Comparison of ENCODE assay signal across 8 cellular contexts in the genomic region with DNA sequence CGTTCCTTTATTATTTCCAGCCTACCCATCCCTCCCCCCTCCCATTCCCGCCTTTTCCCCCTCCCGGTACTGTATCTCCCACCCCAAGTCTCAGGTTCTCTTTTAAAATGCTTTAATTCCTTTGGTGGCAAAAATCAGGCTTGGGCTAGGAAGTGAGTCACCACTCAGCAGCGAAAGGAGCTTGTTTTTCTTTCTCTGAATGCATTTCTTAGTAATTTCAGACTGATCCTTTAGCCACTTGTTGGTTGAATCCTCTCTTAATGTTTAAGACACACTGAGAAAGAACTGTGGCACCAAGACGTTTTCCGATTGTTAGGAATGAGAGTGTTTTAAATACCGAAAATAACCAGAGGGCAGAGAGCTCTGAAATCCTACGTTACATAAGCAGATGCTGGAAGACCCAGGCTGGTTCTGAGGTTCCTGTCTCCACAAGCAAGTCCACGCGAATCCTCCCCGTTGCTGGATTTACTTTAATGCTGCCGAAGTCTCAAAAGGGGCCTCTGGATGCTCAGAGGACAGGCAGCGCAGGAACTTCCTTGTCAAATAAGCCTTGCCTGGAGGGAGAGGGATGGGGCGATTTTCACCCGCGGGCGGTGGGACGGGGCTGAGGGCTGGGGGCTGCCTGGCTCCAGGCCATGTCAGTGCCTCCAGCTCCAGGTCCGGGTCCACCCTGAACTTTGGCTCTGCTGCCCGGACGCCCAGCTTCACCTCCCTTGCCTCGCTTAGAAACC. TPM values are rescaled to one million over a fixed set of nuclear protein-coding genes. Genes with fewer than 3 reads are reported as not detected.
A peak's percentile ranks its signal among the peaks of the same experiment; 100 is the strongest.
DNase-seq lines count a peak whose midpoint lies in the region; ATAC-seq and TF ChIP-seq lines count a peak whose summit lies in the region.

No MANE protein-coding gene starts in this region.

- H3K4me1 ChIP-seq in lower lobe of right lung (peaks cover 23% of the 10 kb centered on the region), upper lobe of left lung (peaks cover 0 to 26% (median 5%) of the 10 kb centered on the region in 4 donors), BE2C (no peaks in the 10 kb centered on the region)

- peak overlapping the region; percentile 81 for H3K27ac ChIP-seq in lower lobe of right lung
- peak overlapping the region; percentile 67 to 81 (median 80) for H3K27ac ChIP-seq in upper lobe of left lung

- H3K4me3 ChIP-seq in choroid plexus epithelial cell (ENCODE audit: low read depth, low read length) (peak overlapping the region; percentile 88), lower lobe of right lung (peak overlapping the region; percentile 62), upper lobe of left lung (peak overlapping the region; percentile 19 to 56 (median 48)), BE2C (ENCODE audit: low read depth, low read length) (no peak overlapping the region)

- TF ChIP-seq POLR2A in upper lobe of left lung (IDR thresholded peaks at IDR 0.05) = no peak

- WGBS in upper lobe of left lung, 2 donors = 2 to 3% methylated on average over 21 of the region's 22 CpGs

- DNase-seq in A172 (ENCODE audit: low spot score) = peak; percentile 83
- DNase-seq in HS-5 (ENCODE audit: low read depth) = peak; percentile 82
- peak; percentile 89 for DNase-seq in choroid plexus epithelial cell (ENCODE audit: low read depth)
- DNase-seq in lower lobe of right lung = no peak
- peak; percentile 27 to 69 for DNase-seq in upper lobe of left lung
- no peak for DNase-seq in NCI-H1105 (lab: John Stamatoyannopoulos, UW)
- no peak for DNase-seq in BE2C

- TF ChIP-seq CTCF in choroid plexus epithelial cell (conservative IDR thresholded peaks at IDR 0.05; ENCODE audit: low read depth, low read length) (no peak), lower lobe of right lung (IDR thresholded peaks at IDR 0.05) (no peak), upper lobe of left lung (IDR thresholded peaks at IDR 0.05) (no peak), BE2C (IDR thresholded peaks at IDR 0.05; ENCODE audit: low read depth, low read length) (no peak)

- H3K9me3 ChIP-seq in lower lobe of right lung = no peaks in the 10 kb centered on the region
- no peaks in the 10 kb centered on the region for H3K9me3 ChIP-seq in upper lobe of left lung
- no peaks in the 10 kb centered on the region for H3K9me3 ChIP-seq in BE2C

- no peaks in the 10 kb centered on the region for H3K36me3 ChIP-seq in lower lobe of right lung
- H3K36me3 ChIP-seq in upper lobe of left lung = no peaks in the 10 kb centered on the region
- no peaks in the 10 kb centered on the region for H3K36me3 ChIP-seq in BE2C

- peaks cover 7% of the 10 kb centered on the region for H3K27me3 ChIP-seq in lower lobe of right lung (ENCODE audit: low read depth)
- H3K27me3 ChIP-seq in upper lobe of left lung = peaks cover 0 to 2% (median 0%) of the 10 kb centered on the region in 4 donors
- peaks cover 49% of the 10 kb centered on the region for H3K27me3 ChIP-seq in BE2C

- no peak for TF ChIP-seq EP300 in upper lobe of left lung (IDR thresholded peaks at IDR 0.05)

- ATAC-seq in lower lobe of right lung (peak; percentile 33 to 47), upper lobe of left lung (ENCODE audit: low FRiP score in 2 of 2) (peak; percentile 47 to 59), GM19397 (IDR thresholded peaks at IDR 0.05; ENCODE audit: unreplicated experiment) (no peak)

- intact Hi-C loops in lower lobe of right lung (cut with DNase I) = no loop called here

RNA-seq across cellular contexts. Expression of gene COL8A1, which starts 0.8 kb away (rescaled TPM):
- 24.4 and 26.9 TPM in 2 replicates for total RNA-seq in A172 (2014; rRNA removed; shearing (Covaris generic))
- total RNA-seq in lower lobe of right lung (56.1 TPM), upper lobe of left lung (100 to 1,000 TPM in 3 of 6 donors, 10 to 100 TPM in 3; 22.0 to 209 (median 115) TPM)
- not detected for polyA plus RNA-seq in BE2C (2012; ENCODE audit: insufficient read depth, insufficient read length, low read depth)

Comparison
In these comparisons a context has a peak if more than half of its experiments do, and no peak if none do; other contexts are left out.
1. DNase-seq: peak in A172 (single experiment), HS-5 (single experiment), choroid plexus epithelial cell (single experiment) and upper lobe of left lung (2 of 2); none in lower lobe of right lung (single experiment), NCI-H1105 (single experiment) and BE2C (single experiment).